In the genomic region with DNA sequence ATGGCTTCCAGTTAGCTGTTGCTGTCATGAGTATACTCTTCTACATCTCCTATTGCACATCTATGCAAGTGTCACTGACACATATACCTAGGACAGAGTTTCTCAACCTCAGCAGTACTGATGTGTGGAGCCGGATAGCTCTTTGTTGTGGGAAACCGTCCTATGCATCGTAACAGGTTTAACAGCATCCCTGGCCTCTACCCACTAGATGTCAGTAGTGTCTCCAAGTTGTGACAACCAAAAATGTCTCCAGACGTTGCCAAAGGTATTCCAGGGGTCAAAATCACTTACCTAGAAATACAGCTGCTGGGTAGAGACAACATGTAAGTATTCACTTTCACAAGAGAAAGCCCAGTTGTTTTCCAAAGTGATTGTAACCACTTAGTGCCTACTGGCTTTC, we compare ENCODE assay signal across 9 cellular contexts.
DNase-seq lines count a peak whose midpoint lies in the region; ATAC-seq, FAIRE-seq and TF ChIP-seq lines count a peak whose summit lies in the region.
"Had no signal": no experiment of that assay in that cellular context is flagged by ENCODE, and none has a peak within 500 bp of the region (broad histone marks: within the 10 kb centered on the region; RNA-seq: fewer than 3 reads in every experiment).

No MANE protein-coding gene starts in this region.

- FAIRE-seq in GM12891 (lab: Jason Lieb, UNC) = peak; percentile 26
- FAIRE-seq in bronchial epithelial cell (lab: Jason Lieb, UNC) = no peak

- H3K9me3 ChIP-seq in neural cell (ENCODE audit: low read length) = no peaks in the 10 kb centered on the region

- H3K9ac ChIP-seq in neural cell (ENCODE audit: low read length) = no peak overlapping the region

- H2AFZ ChIP-seq in neural cell (ENCODE audit: low read depth, low read length) = no peak overlapping the region

- peak; percentile 68 for TF ChIP-seq CTCF in bronchial epithelial cell (IDR thresholded peaks at IDR 0.05; ENCODE audit: insufficient read depth, low read length, severe bottlenecking)
- TF ChIP-seq CTCF in neural cell (IDR thresholded peaks at IDR 0.05; ENCODE audit: poor library complexity, severe bottlenecking) = peak; percentile 57

- H3K9me2 ChIP-seq in neural cell (ENCODE audit: insufficient read depth, low read length) = no peaks in the 10 kb centered on the region

- H3K4me3 ChIP-seq in bronchial epithelial cell (ENCODE audit: low read depth, low read length) (no peak overlapping the region), neural cell (ENCODE audit: low read length) (no peak overlapping the region)

- H3F3A ChIP-seq in neural cell (ENCODE audit: insufficient read depth, low read length, poor library complexity, severe bottlenecking) = no peaks in the 10 kb centered on the region

- H3K4me2 ChIP-seq in neural cell (ENCODE audit: low read length) = no peak overlapping the region

- no peak for TF ChIP-seq EP300 in neural cell (conservative IDR thresholded peaks at IDR 0.05; ENCODE audit: poor library complexity, severe bottlenecking)

- H3K27me3 ChIP-seq in bronchial epithelial cell (ENCODE audit: control insufficient read depth, insufficient read depth, low read length) = no peaks in the 10 kb centered on the region
- H3K27me3 ChIP-seq in neural cell (ENCODE audit: insufficient read depth, low read depth, low read length) = no peaks in the 10 kb centered on the region

- no peaks in the 10 kb centered on the region for H3K79me2 ChIP-seq in neural cell (replicated peaks; ENCODE audit: insufficient read depth, low read length)

- H3K36me3 ChIP-seq in bronchial epithelial cell (ENCODE audit: control insufficient read depth, insufficient read depth, low read length) = no peaks in the 10 kb centered on the region
- no peaks in the 10 kb centered on the region for H3K36me3 ChIP-seq in neural cell (ENCODE audit: insufficient read depth, low read length)

- no peak overlapping the region for H3K27ac ChIP-seq in neural cell (ENCODE audit: low read length)

- DNase-seq in GM12891 (ENCODE audit: insufficient read length, low spot score) (no peak), NCI-H2171 (lab: John Stamatoyannopoulos, UW) (peak; percentile 58), bronchial epithelial cell (ENCODE audit: low read depth) (peak; percentile 47), cerebellar nuclear complex (lab: John Stamatoyannopoulos, UW) (no peak)
- no peak for DNase-seq in activated CD4-positive, CD25-positive, alpha-beta regulatory T cell (lab: John Stamatoyannopoulos, UW)
- DNase-seq in activated CD8-positive, alpha-beta memory T cell treated with anti-CD3 and anti-CD28 coated beads, Interleukin-2, amount 50 U/mL, for 48 hours = no peak
- DNase-seq: naive B cell had no signal

- TF ChIP-seq RAD21 in neural cell (conservative IDR thresholded peaks at IDR 0.05) = peak; percentile 72

- no peaks in the 10 kb centered on the region for H4K20me1 ChIP-seq in neural cell (ENCODE audit: insufficient read depth)

- no peak for ATAC-seq in GM21526 (IDR thresholded peaks at IDR 0.05; ENCODE audit: low FRiP score, unreplicated experiment)

- no peak for TF ChIP-seq POLR2A in GM12891 (IDR thresholded peaks at IDR 0.05; ENCODE audit: low read depth, low read length)

TF ChIP-seq in GM12891, 5 proteins besides CTCF, POLR2A, EP300 and RAD21:
- TF ChIP-seq POU2F2 (IDR thresholded peaks at IDR 0.05; ENCODE audit: low read depth, low read length) (no peak), SPI1 (IDR thresholded peaks at IDR 0.05; ENCODE audit: low read depth, low read length) (no peak), POLR2AphosphoS5 (IDR thresholded peaks at IDR 0.05; ENCODE audit: low read depth, low read length) (no peak), TAF1 (IDR thresholded peaks at IDR 0.05; ENCODE audit: low read depth, low read length) (no peak), PAX5 (IDR thresholded peaks at IDR 0.05; ENCODE audit: insufficient read depth, low read length, severe bottlenecking) (no peak)

TF ChIP-seq in neural cell, 6 proteins besides CTCF, POLR2A, EP300 and RAD21:
- TF ChIP-seq SMC3 (conservative IDR thresholded peaks at IDR 0.05; ENCODE audit: poor library complexity) = peak; percentile 71
- no peak for TF ChIP-seq EZH2 (IDR thresholded peaks at IDR 0.05; ENCODE audit: borderline replicate concordance, insufficient read depth, low read length, poor library complexity, severe bottlenecking)
- no peak for TF ChIP-seq POLR2AphosphoS5 (IDR thresholded peaks at IDR 0.05)
- TF ChIP-seq, protein P1, sequence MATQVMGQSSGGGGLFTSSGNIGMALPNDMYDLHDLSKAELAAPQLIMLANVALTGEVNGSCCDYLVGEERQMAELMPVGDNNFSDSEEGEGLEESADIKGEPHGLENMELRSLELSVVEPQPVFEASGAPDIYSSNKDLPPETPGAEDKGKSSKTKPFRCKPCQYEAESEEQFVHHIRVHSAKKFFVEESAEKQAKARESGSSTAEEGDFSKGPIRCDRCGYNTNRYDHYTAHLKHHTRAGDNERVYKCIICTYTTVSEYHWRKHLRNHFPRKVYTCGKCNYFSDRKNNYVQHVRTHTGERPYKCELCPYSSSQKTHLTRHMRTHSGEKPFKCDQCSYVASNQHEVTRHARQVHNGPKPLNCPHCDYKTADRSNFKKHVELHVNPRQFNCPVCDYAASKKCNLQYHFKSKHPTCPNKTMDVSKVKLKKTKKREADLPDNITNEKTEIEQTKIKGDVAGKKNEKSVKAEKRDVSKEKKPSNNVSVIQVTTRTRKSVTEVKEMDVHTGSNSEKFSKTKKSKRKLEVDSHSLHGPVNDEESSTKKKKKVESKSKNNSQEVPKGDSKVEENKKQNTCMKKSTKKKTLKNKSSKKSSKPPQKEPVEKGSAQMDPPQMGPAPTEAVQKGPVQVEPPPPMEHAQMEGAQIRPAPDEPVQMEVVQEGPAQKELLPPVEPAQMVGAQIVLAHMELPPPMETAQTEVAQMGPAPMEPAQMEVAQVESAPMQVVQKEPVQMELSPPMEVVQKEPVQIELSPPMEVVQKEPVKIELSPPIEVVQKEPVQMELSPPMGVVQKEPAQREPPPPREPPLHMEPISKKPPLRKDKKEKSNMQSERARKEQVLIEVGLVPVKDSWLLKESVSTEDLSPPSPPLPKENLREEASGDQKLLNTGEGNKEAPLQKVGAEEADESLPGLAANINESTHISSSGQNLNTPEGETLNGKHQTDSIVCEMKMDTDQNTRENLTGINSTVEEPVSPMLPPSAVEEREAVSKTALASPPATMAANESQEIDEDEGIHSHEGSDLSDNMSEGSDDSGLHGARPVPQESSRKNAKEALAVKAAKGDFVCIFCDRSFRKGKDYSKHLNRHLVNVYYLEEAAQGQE (IDR thresholded peaks at IDR 0.05; ENCODE audit: borderline replicate concordance) = no peak
- TF ChIP-seq MXI1 (conservative IDR thresholded peaks at IDR 0.05; ENCODE audit: poor library complexity, severe bottlenecking) = no peak

Comparison
In these comparisons a context has a peak if more than half of its experiments do, and no peak if none do; other contexts are left out.
1. DNase-seq: peak in NCI-H2171 (single experiment) and bronchial epithelial cell (single experiment); none in GM12891 (single experiment), cerebellar nuclear complex (0 of 2), activated CD4-positive, CD25-positive, alpha-beta regulatory T cell (0 of 4) and activated CD8-positive, alpha-beta memory T cell treated with anti-CD3 and anti-CD28 coated beads, Interleukin-2, amount 50 U/mL, for 48 hours (single experiment).